19 cellular contexts compared by ENCODE assay signal in genomic region chr21:39696620-39697019, GRCh38. TPM values are rescaled to one million over a fixed set of nuclear protein-coding genes. Genes with fewer than 3 reads are reported as not detected.
DNase-seq lines count a peak whose midpoint lies in the region; TF ChIP-seq lines count a peak whose summit lies in the region.
"Had no signal": no experiment of that assay in that cellular context is flagged by ENCODE, and none has a peak within 500 bp of the region (broad histone marks: within the 10 kb centered on the region; RNA-seq: fewer than 3 reads in every experiment).

No MANE protein-coding gene starts in this region.

- 50 to 95% methylated on average over 1 to 4 of the region's 4 CpGs for WGBS in endodermal cell (ENCODE audit: insufficient coverage in 1 of 2, insufficient read length in 1 of 2), 2 experiments

- H3K9me3 Mint-ChIP-seq in endodermal cell: no peaks in the 10 kb centered on the region

- H3K4me1 ChIP-seq in endodermal cell (ENCODE audit: control insufficient read depth, insufficient read depth, low read length): no peaks in the 10 kb centered on the region
- H3K4me1 ChIP-seq: BLaER1, foreskin keratinocyte, left lung, parathyroid adenoma, tibial nerve had no signal

- H3K36me3 ChIP-seq in endodermal cell (ENCODE audit: control insufficient read depth, insufficient read depth, low read length): no peaks in the 10 kb centered on the region
- H3K36me3 ChIP-seq: BLaER1, left lung, tibial nerve had no signal

- H3K4me3 ChIP-seq in endodermal cell (ENCODE audit: low read length) (no peak overlapping the region), retinal pigment epithelial cell (ENCODE audit: low read length) (no peak overlapping the region)
- H3K4me3 ChIP-seq: BLaER1, left lung, skin epidermis, tibial nerve had no signal

- no peaks in the 10 kb centered on the region for H3K27me3 ChIP-seq in endodermal cell (ENCODE audit: control insufficient read depth, insufficient read depth, low read length, poor library complexity, severe bottlenecking)
- H3K27me3 ChIP-seq: BLaER1, foreskin keratinocyte, tibial nerve had no signal

- H3K36me3 Mint-ChIP-seq in endodermal cell (ENCODE audit: low read depth): no peaks in the 10 kb centered on the region
- H3K36me3 Mint-ChIP-seq: IgD-negative memory B cell had no signal

- no peak overlapping the region for H3K4me3 Mint-ChIP-seq in endodermal cell
- H3K4me3 Mint-ChIP-seq: central memory CD8-positive, alpha-beta T cell; IgD-negative memory B cell had no signal

- H3K27me3 Mint-ChIP-seq in endodermal cell (ENCODE audit: insufficient read depth): peaks cover 3% of the 10 kb centered on the region
- H3K27me3 Mint-ChIP-seq: central memory CD8-positive, alpha-beta T cell; IgD-negative memory B cell had no signal

- H3K9me3 ChIP-seq in endodermal cell (ENCODE audit: control insufficient read depth, low read length): no peaks in the 10 kb centered on the region
- H3K9me3 ChIP-seq: BLaER1, left lung, tibial nerve had no signal

- no peak overlapping the region for H3K27ac Mint-ChIP-seq in endodermal cell
- H3K27ac Mint-ChIP-seq: IgD-negative memory B cell had no signal

- no peak overlapping the region for H3K9ac ChIP-seq in endodermal cell (ENCODE audit: extremely low read depth, low read length, poor library complexity, severe bottlenecking)
- H3K9ac ChIP-seq: BLaER1, parathyroid adenoma had no signal

- TF ChIP-seq CTCF in endodermal cell (conservative IDR thresholded peaks at IDR 0.05): no peak
- TF ChIP-seq CTCF in retinal pigment epithelial cell (conservative IDR thresholded peaks at IDR 0.05; ENCODE audit: low read depth, low read length): no peak

- no peak overlapping the region for H3K27ac ChIP-seq in endodermal cell (ENCODE audit: low read depth, low read length)
- H3K27ac ChIP-seq: BLaER1, foreskin keratinocyte, left lung, parathyroid adenoma, skin epidermis, tibial nerve had no signal

- peaks cover 8% of the 10 kb centered on the region for H3K4me1 Mint-ChIP-seq in endodermal cell
- H3K4me1 Mint-ChIP-seq: central memory CD8-positive, alpha-beta T cell; IgD-negative memory B cell had no signal

- DNase-seq in NCI-H1092 treated with DMSO at 0.1 percent for 48 hours (lab: John Stamatoyannopoulos, UW): peak; percentile 92
- peak; percentile 85 for DNase-seq in NCI-H69 (lab: John Stamatoyannopoulos, UW)
- DNase-seq in endodermal cell: peak; percentile 46
- peak; percentile 10 for DNase-seq in retinal pigment epithelial cell (ENCODE audit: low read depth)
- no peak for DNase-seq in GDM1 (lab: John Stamatoyannopoulos, UW)
- DNase-seq in stimulated activated naive CD4-positive, alpha-beta T cell (lab: John Stamatoyannopoulos, UW): no peak
- no peak for DNase-seq in NCI-H510A treated with DMSO at 0.1 percent for 48 hours (lab: John Stamatoyannopoulos, UW)
- DNase-seq: activated CD4-positive, alpha-beta T cell treated with anti-CD3 and anti-CD28 coated beads, Interleukin-2, amount 50 U/mL, for 48 hours; activated T-cell treated with anti-CD3 and anti-CD28 coated beads, Interleukin-2, amount 50 U/mL, for 48 hours; DND-41; foreskin keratinocyte; left lung; NCI-H526 treated with DMSO at 0.1 percent for 48 hours had no signal

RNA-seq across cellular contexts. Expression of gene IGSF5, which starts 48.4 kb away (rescaled TPM):
- under 1 TPM; 0.77 to 0.81 TPM for total RNA-seq in endodermal cell
- 0.46 TPM for polyA plus RNA-seq in endodermal cell (2013, experiment 1 of 2)
- 0.79 TPM for polyA plus RNA-seq in endodermal cell (2013, experiment 2 of 2)
- total RNA-seq: foreskin keratinocyte, left lung, tibial nerve had no signal
- polyA plus RNA-seq: foreskin keratinocyte, IgD-negative memory B cell had no signal

Comparison
In these comparisons a context has a peak if more than half of its experiments do, and no peak if none do; other contexts are left out.
1. DNase-seq: peak in NCI-H1092 treated with DMSO at 0.1 percent for 48 hours (single experiment), NCI-H69 (single experiment), endodermal cell (single experiment) and retinal pigment epithelial cell (single experiment); none in GDM1 (single experiment), stimulated activated naive CD4-positive, alpha-beta T cell (0 of 6) and NCI-H510A treated with DMSO at 0.1 percent for 48 hours (single experiment).